In the genomic region with DNA sequence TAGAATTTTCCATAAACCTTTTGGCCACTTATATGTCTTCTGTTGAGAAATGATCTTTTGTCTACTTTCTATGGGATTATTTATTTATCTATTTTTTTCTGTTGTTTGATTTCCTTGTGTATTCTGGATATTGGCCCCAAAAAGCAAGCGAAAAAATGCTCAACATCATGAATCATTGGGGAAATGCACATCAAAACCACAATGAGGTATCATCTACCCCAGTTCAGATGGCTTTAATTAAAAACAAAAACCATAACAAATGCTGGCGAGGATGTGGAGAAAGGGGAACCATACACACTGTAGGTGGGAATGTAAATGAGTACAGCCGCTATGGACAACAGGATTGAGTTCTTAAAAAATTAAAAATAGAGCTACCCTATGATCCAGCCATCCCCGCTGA, we compare ENCODE assay signal across 19 cellular contexts.
DNase-seq lines count a peak whose midpoint lies in the region; ATAC-seq, FAIRE-seq and TF ChIP-seq lines count a peak whose summit lies in the region.
"Had no signal": no experiment of that assay in that cellular context is flagged by ENCODE, and none has a peak within 500 bp of the region (broad histone marks: within the 10 kb centered on the region; RNA-seq: fewer than 3 reads in every experiment).

No MANE protein-coding gene starts in this region.

- no peak overlapping the region for H3K4me3 Mint-ChIP-seq in astrocyte (ENCODE audit: unreplicated experiment)
- H3K4me3 Mint-ChIP-seq: CD8-positive, alpha-beta memory T cell had no signal

- H3K4me2 ChIP-seq in astrocyte (ENCODE audit: low read length) (no peak overlapping the region), hepatocyte (no peak overlapping the region)
- H3K4me2 ChIP-seq: A549 had no signal

- WGBS in gastroesophageal sphincter (ENCODE audit: low coverage in 1 of 2), 2 donors = 78% methylated on average over 4 of the region's 4 CpGs; no CpG with 5 or more reads in 1 of the 2 donors
- 84% methylated on average over 4 of the region's 4 CpGs for WGBS in hepatocyte (ENCODE audit: low lambda C conversion rate, missing lambda C conversion rate)

- H3K4me3 ChIP-seq in AG10803 (ENCODE audit: low read length) (no peak overlapping the region), astrocyte (ENCODE audit: insufficient read depth, low read depth, low read length) (no peak overlapping the region), gastroesophageal sphincter (no peak overlapping the region), hepatocyte (no peak overlapping the region)
- H3K4me3 ChIP-seq: A549, MG63 had no signal

- no peak overlapping the region for H3K27ac Mint-ChIP-seq in astrocyte (ENCODE audit: unreplicated experiment)
- H3K27ac Mint-ChIP-seq: CD8-positive, alpha-beta memory T cell had no signal

- no peak for TF ChIP-seq POLR2A in gastroesophageal sphincter (IDR thresholded peaks at IDR 0.05)

- H3K4me1 Mint-ChIP-seq in astrocyte (ENCODE audit: low read depth, unreplicated experiment) = no peaks in the 10 kb centered on the region

- H3K36me3 ChIP-seq in astrocyte (ENCODE audit: insufficient read depth, low read length) (no peaks in the 10 kb centered on the region), gastroesophageal sphincter (no peaks in the 10 kb centered on the region), hepatocyte (replicated peaks; ENCODE audit: insufficient read depth, low read depth) (no peaks in the 10 kb centered on the region)
- H3K36me3 ChIP-seq: BE2C, MG63 had no signal

- no peak overlapping the region for H3K27ac ChIP-seq in astrocyte (ENCODE audit: low read depth, low read length)
- H3K27ac ChIP-seq in gastroesophageal sphincter = no peak overlapping the region
- H3K27ac ChIP-seq in hepatocyte = no peak overlapping the region
- H3K27ac ChIP-seq: A549 had no signal

- H3K36me3 Mint-ChIP-seq in astrocyte (ENCODE audit: low read depth, unreplicated experiment) = no peaks in the 10 kb centered on the region
- H3K36me3 Mint-ChIP-seq: CD8-positive, alpha-beta memory T cell had no signal

- H4K20me1 ChIP-seq in astrocyte (ENCODE audit: insufficient read depth, low read length) (no peaks in the 10 kb centered on the region), hepatocyte (ENCODE audit: insufficient read depth, poor library complexity, severe bottlenecking) (no peaks in the 10 kb centered on the region)

- H3K9me2 ChIP-seq in hepatocyte (replicated peaks; ENCODE audit: insufficient read depth) = no peaks in the 10 kb centered on the region

- H3K79me2 ChIP-seq in astrocyte (ENCODE audit: insufficient read depth, low read length) (no peaks in the 10 kb centered on the region), hepatocyte (no peaks in the 10 kb centered on the region)

- no peak overlapping the region for H2AFZ ChIP-seq in astrocyte (ENCODE audit: low read depth, low read length)
- H2AFZ ChIP-seq in hepatocyte = no peak overlapping the region

- peaks cover 46% of the 10 kb centered on the region for H3K27me3 Mint-ChIP-seq in astrocyte (ENCODE audit: low read depth, unreplicated experiment)

- no peak for TF ChIP-seq EP300 in gastroesophageal sphincter (IDR thresholded peaks at IDR 0.05)

- H3K9me3 ChIP-seq in astrocyte (ENCODE audit: insufficient read depth, low read depth, low read length) (no peaks in the 10 kb centered on the region), gastroesophageal sphincter (no peaks in the 10 kb centered on the region), hepatocyte (ENCODE audit: low read depth) (no peaks in the 10 kb centered on the region)
- H3K9me3 ChIP-seq: A549, BE2C had no signal

- DNase-seq in AG10803 (ENCODE audit: low read depth) = peak; percentile 86
- DNase-seq in GM04504 (ENCODE audit: low read depth) = peak; percentile 53
- peak; percentile 13 for DNase-seq in astrocyte (ENCODE audit: low read depth)
- DNase-seq in fibroblast of the conjunctiva (ENCODE audit: low read depth) = peak; percentile 33
- DNase-seq in occipital lobe (lab: John Stamatoyannopoulos, UW) = no peak
- no peak for DNase-seq in hepatocyte (ENCODE audit: low spot score)
- no peak for DNase-seq in inferior parietal cortex (ENCODE audit: extremely low spot score)
- DNase-seq: BE2C; CD8-positive, alpha-beta memory T cell; DND-41; MG63; NCI-H1105 treated with DMSO at 0.1 percent for 48 hours; NCI-H187 treated with DMSO at 0.1 percent for 48 hours; NCI-H2171 treated with DMSO at 0.1 percent for 48 hours; NCI-H774; SHP77 had no signal

- peaks cover 21% of the 10 kb centered on the region for H3K27me3 ChIP-seq in astrocyte (ENCODE audit: insufficient read depth, low read length)
- peaks cover 74% of the 10 kb centered on the region for H3K27me3 ChIP-seq in gastroesophageal sphincter
- peaks cover 34% of the 10 kb centered on the region for H3K27me3 ChIP-seq in hepatocyte

- H3K9me3 Mint-ChIP-seq in astrocyte (ENCODE audit: unreplicated experiment) = peaks cover 6% of the 10 kb centered on the region
- H3K9me3 Mint-ChIP-seq: CD8-positive, alpha-beta memory T cell had no signal

- no peak overlapping the region for H3K9ac ChIP-seq in astrocyte (ENCODE audit: low read length)

- no peak for FAIRE-seq in astrocyte (lab: Jason Lieb, UNC)
- FAIRE-seq: A549 had no signal

- peaks cover 3% of the 10 kb centered on the region for H3K4me1 ChIP-seq in astrocyte (ENCODE audit: insufficient read depth, low read length)
- H3K4me1 ChIP-seq in gastroesophageal sphincter = peaks cover 0 to 28% (median 0%) of the 10 kb centered on the region in 3 donors
- no peaks in the 10 kb centered on the region for H3K4me1 ChIP-seq in hepatocyte (ENCODE audit: insufficient read depth)
- H3K4me1 ChIP-seq: BE2C had no signal

- no peak for TF ChIP-seq CTCF in AG10803 (conservative IDR thresholded peaks at IDR 0.05; ENCODE audit: low read length)
- TF ChIP-seq CTCF in astrocyte (IDR thresholded peaks at IDR 0.05; ENCODE audit: insufficient read depth, low read depth, low read length) = no peak
- no peak for TF ChIP-seq CTCF in gastroesophageal sphincter (IDR thresholded peaks at IDR 0.05)
- TF ChIP-seq CTCF in hepatocyte (IDR thresholded peaks at IDR 0.05; ENCODE audit: poor library complexity) = no peak

- no peak for ATAC-seq in gastroesophageal sphincter
- ATAC-seq: A549, HCT116 had no signal

Comparison
In these comparisons a context has a peak if more than half of its experiments do, and no peak if none do; other contexts are left out.
1. DNase-seq: peak in AG10803 (single experiment), GM04504 (single experiment), astrocyte (single experiment) and fibroblast of the conjunctiva (single experiment); none in occipital lobe (single experiment), hepatocyte (single experiment) and inferior parietal cortex (single experiment).